In the genomic region with DNA sequence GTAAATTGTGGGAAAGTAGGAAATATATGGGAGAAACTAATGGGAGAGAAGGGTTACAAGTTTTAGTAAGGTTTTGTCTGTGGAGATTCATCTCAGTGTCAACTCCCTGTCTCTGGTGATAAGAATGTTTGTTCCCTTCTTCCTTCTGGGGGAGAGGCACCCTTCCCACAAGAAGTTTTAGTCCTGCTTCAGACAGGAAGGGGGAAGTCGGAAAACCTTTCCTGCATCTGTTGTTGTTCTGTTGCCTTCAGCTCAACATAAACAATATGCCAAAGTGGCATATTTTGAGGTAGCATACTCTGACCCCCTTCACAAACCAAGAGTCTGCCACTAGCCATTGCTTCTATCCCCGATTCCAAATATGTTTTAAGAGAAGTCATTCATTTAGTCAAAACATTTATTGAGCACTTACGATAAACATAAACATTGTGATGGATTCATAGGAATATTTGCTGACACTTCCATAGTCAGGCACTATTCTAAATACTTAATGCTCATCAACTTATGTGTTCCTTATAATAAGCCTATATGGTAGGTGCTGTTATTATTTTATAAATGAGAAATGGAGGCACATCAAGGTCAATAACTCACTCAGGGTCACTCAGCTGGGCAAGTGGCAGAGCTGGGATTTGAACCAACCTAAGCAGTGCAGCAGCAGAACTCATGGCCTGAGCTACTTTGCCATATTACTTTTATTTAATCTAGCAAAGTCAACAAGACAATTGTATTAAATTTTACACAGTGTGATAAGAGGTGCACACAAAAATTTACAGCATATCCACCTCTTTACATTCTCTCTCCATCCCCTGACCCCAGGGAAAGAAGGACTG, we compare ENCODE assay signal across 15 cellular contexts. TPM values are rescaled to one million over a fixed set of nuclear protein-coding genes. Genes with fewer than 3 reads are reported as not detected.
DNase-seq lines count a peak whose midpoint lies in the region; ATAC-seq and TF ChIP-seq lines count a peak whose summit lies in the region.
"Had no signal": no experiment of that assay in that cellular context is flagged by ENCODE, and none has a peak within 500 bp of the region (broad histone marks: within the 10 kb centered on the region; RNA-seq: fewer than 3 reads in every experiment).

No MANE protein-coding gene starts in this region.

- DNase-seq in CD14-positive monocyte (ENCODE audit: low spot score): no peak
- no peak for DNase-seq in endothelial cell (ENCODE audit: low spot score)
- no peak for DNase-seq in sigmoid colon
- DNase-seq in stimulated activated naive CD4-positive, alpha-beta T cell (lab: John Stamatoyannopoulos, UW): no peak
- no peak for DNase-seq in HPDE6-E6E7 (ENCODE audit: extremely low spot score)
- no peak for DNase-seq in retina
- DNase-seq: activated CD8-positive, alpha-beta memory T cell treated with anti-CD3 and anti-CD28 coated beads, Interleukin-2, amount 50 U/mL, for 48 hours; DND-41; dorsolateral prefrontal cortex; posterior cingulate gyrus had no signal

- peaks cover 73% of the 10 kb centered on the region for H3K4me1 Mint-ChIP-seq in CD14-positive monocyte
- peaks cover 3% of the 10 kb centered on the region for H3K4me1 Mint-ChIP-seq in endothelial cell (ENCODE audit: unreplicated experiment)

- H3K9me3 Mint-ChIP-seq in CD14-positive monocyte (no peaks in the 10 kb centered on the region), endothelial cell (ENCODE audit: unreplicated experiment) (no peaks in the 10 kb centered on the region)

- no peak for TF ChIP-seq CTCF in CD14-positive monocyte (IDR thresholded peaks at IDR 0.05)
- TF ChIP-seq CTCF in OCI-LY3 (IDR thresholded peaks at IDR 0.05; ENCODE audit: low read depth, low read length): no peak
- no peak for TF ChIP-seq CTCF in endothelial cell (IDR thresholded peaks at IDR 0.05; ENCODE audit: unreplicated experiment)
- no peak for TF ChIP-seq CTCF in sigmoid colon (IDR thresholded peaks at IDR 0.05)

- H3K4me2 ChIP-seq in OCI-LY3 (ENCODE audit: low read length): peak overlapping the region; percentile 64

- no peak for TF ChIP-seq EP300 in sigmoid colon (IDR thresholded peaks at IDR 0.05)

- intact Hi-C loops in CD14-positive monocyte (cut with micrococcal nuclease): loop anchor here in 1 of 2 donors (5.0 to 10.0 kb wide), 4 partner anchors 109 to 264 kb away; no protein-coding TSS in a partner anchor
- intact Hi-C loops in sigmoid colon (cut with DNase I): no loop called here

- H3K36me3 ChIP-seq in OCI-LY3 (replicated peaks; ENCODE audit: low read depth, low read length) (no peaks in the 10 kb centered on the region), sigmoid colon (no peaks in the 10 kb centered on the region)
- H3K36me3 ChIP-seq: BLaER1, SJCRH30 had no signal

- no peaks in the 10 kb centered on the region for H3K79me2 ChIP-seq in OCI-LY3 (ENCODE audit: low read length)

- H3K9me3 ChIP-seq in OCI-LY3 (ENCODE audit: insufficient read depth, low read length) (no peaks in the 10 kb centered on the region), sigmoid colon (no peaks in the 10 kb centered on the region)
- H3K9me3 ChIP-seq: BLaER1, SJCRH30 had no signal

- no peaks in the 10 kb centered on the region for H4K20me1 ChIP-seq in OCI-LY3 (ENCODE audit: insufficient read depth, low read length)
- H4K20me1 ChIP-seq: BLaER1 had no signal

- H3K9ac ChIP-seq in OCI-LY3 (ENCODE audit: low read length): no peak overlapping the region
- H3K9ac ChIP-seq: BLaER1 had no signal

- H3K27ac ChIP-seq in OCI-LY3 (ENCODE audit: low read length): no peak overlapping the region
- H3K27ac ChIP-seq in sigmoid colon: peak overlapping the region in 3 of 4 donors; percentile 6 to 66 (median 24)
- H3K27ac ChIP-seq: BLaER1, SJCRH30 had no signal

- H3K27ac Mint-ChIP-seq in CD14-positive monocyte (peak overlapping the region; percentile 85 to 99 (median 97)), endothelial cell (ENCODE audit: unreplicated experiment) (peak overlapping the region; percentile 30)

- no peak overlapping the region for H3K4me3 Mint-ChIP-seq in CD14-positive monocyte
- no peak overlapping the region for H3K4me3 Mint-ChIP-seq in endothelial cell (ENCODE audit: unreplicated experiment)

- no peak overlapping the region for H2AFZ ChIP-seq in OCI-LY3 (ENCODE audit: low read depth, low read length)

- peaks cover 0 to 2% of the 10 kb centered on the region in 2 donors for H3K36me3 Mint-ChIP-seq in CD14-positive monocyte
- H3K36me3 Mint-ChIP-seq in endothelial cell (ENCODE audit: low read depth, unreplicated experiment): peaks cover 11% of the 10 kb centered on the region

- 88 to 91% methylated on average over 3 of the region's 3 CpGs for WGBS in sigmoid colon, 2 donors

- H3K27me3 Mint-ChIP-seq in CD14-positive monocyte (ENCODE audit: low read depth in 3 of 3) (peaks cover 0 to 5% (median 0%) of the 10 kb centered on the region in 3 donors), endothelial cell (ENCODE audit: unreplicated experiment) (no peaks in the 10 kb centered on the region)

- no peak for ATAC-seq in HG03460 (IDR thresholded peaks at IDR 0.05; ENCODE audit: unreplicated experiment)

- H3K4me1 ChIP-seq in OCI-LY3 (ENCODE audit: low read length) (peaks cover 76% of the 10 kb centered on the region), sigmoid colon (peaks cover 0 to 34% (median 20%) of the 10 kb centered on the region in 4 donors)

- H3K4me3 ChIP-seq in OCI-LY3 (ENCODE audit: low read length): peak overlapping the region; percentile 8; the same call in 1 of the 2 replicates
- no peak overlapping the region for H3K4me3 ChIP-seq in sigmoid colon
- H3K4me3 ChIP-seq: BLaER1, dorsolateral prefrontal cortex, SJCRH30 had no signal

- H3K27me3 ChIP-seq in OCI-LY3 (ENCODE audit: low read depth, low read length) (peaks cover 9% of the 10 kb centered on the region; the same call in 1 of the 2 replicates), sigmoid colon (no peaks in the 10 kb centered on the region)
- H3K27me3 ChIP-seq: BLaER1, dorsolateral prefrontal cortex, SJCRH30 had no signal

- no peak for TF ChIP-seq POLR2A in sigmoid colon (IDR thresholded peaks at IDR 0.05)

RNA-seq across cellular contexts. Expression of a gene that starts 34.2 kb away (rescaled TPM):
- polyA plus RNA-seq in CD14-positive monocyte: not detected
- total RNA-seq in endothelial cell (ENCODE audit: unreplicated experiment): 0.69 TPM
- total RNA-seq in sigmoid colon: 10 to 100 TPM; 10.2 to 25.0 (median 16.7) TPM
- polyA plus RNA-seq in sigmoid colon: 10 to 100 TPM in 1 of 3 donors, 1 to 10 TPM in 2; 3.5 to 10.1 (median 5.4) TPM
- total RNA-seq: HT1080, SJCRH30 had no signal
